8 cellular contexts compared by ENCODE assay signal in the genomic region with DNA sequence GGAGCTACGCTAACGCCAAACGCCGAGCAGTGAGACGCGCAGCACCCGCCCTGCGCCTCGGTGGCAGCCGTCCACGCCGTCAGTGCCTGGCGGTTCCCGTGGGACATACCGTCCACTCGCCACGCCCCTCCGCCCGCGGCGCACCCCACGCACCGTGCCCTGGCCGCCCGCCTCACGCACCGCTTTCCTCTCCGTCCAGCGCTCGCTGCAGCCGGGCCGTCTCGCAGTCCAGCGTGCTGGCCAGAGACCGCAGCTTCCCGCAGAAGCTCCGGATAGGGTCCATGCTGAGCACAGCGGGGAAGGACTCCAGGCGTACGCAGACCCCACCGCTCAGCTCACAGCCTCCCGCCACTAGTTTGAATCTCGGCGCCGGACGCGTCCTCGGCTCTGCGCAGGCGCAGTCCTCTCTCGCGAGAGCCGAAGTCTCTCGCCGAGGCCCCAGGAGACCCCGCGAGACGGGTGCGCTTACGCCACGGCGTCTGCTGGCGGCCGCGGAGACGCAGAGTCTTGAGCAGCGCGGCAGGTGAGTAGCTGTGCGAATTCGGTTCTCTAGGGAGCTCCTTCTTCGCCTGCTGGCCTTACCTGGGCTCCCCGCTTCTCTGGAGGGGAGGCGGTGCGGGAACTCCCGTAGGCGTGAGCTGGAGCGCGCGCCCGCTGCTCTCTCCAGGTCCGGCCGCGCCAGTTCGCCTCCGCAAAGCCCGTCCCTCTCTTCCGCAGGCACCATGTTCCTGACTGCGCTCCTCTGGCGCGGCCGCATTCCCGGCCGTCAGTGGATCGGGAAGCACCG. TPM values are rescaled to one million over a fixed set of nuclear protein-coding genes. Genes with fewer than 3 reads are reported as not detected.
DNase-seq lines count a peak whose midpoint lies in the region; ATAC-seq and TF ChIP-seq lines count a peak whose summit lies in the region.

MRPL57 (plus strand) TSS at position 464 of the 787 bp plus-strand sequence; CDS start at position 723, 259 bp downstream.
SKA3 (minus strand) TSS at position 358 of the 787 bp plus-strand sequence; CDS start at position 283, 75 bp downstream.

- H3K36me3 ChIP-seq in ovary (no peaks in the 10 kb centered on the region), tibial artery (no peaks in the 10 kb centered on the region)

- no peaks in the 10 kb centered on the region for H3K9me3 Mint-ChIP-seq in activated naive CD8-positive, alpha-beta T cell treated with anti-CD3 and anti-CD28 coated beads for 36 hours

- peak within 1 kb of the TSS; percentile 86 to 93 for H3K27ac ChIP-seq in ovary
- H3K27ac ChIP-seq in tibial artery = peak within 1 kb of the TSS; percentile 87 to 94

- H3K9me3 ChIP-seq in ovary = no peaks in the 10 kb centered on the region
- H3K9me3 ChIP-seq in tibial artery = no peaks in the 10 kb centered on the region

- TF ChIP-seq POLR2A in GM10847 (IDR thresholded peaks at IDR 0.05; ENCODE audit: extremely low read depth, insufficient read length) = peak; percentile 97
- TF ChIP-seq POLR2A in ovary (IDR thresholded peaks at IDR 0.05) = peak; percentile 89

- H3K27me3 ChIP-seq in ovary (no peaks in the 10 kb centered on the region), tibial artery (no peaks in the 10 kb centered on the region)

- H3K4me1 Mint-ChIP-seq in activated naive CD8-positive, alpha-beta T cell treated with anti-CD3 and anti-CD28 coated beads for 36 hours = peaks cover 15% of the 10 kb centered on the region

- H3K27ac Mint-ChIP-seq in activated naive CD8-positive, alpha-beta T cell treated with anti-CD3 and anti-CD28 coated beads for 36 hours = peak within 1 kb of the TSS; percentile 97

- peak in 2 of 3 donors; percentile 39 to 60 for TF ChIP-seq CTCF in ovary (IDR thresholded peaks at IDR 0.05)
- peak; percentile 15 to 34 for TF ChIP-seq CTCF in tibial artery (IDR thresholded peaks at IDR 0.05)

- peak within 1 kb of the TSS; percentile 92 for H3K4me3 ChIP-seq in ovary
- H3K4me3 ChIP-seq in tibial artery = peak within 1 kb of the TSS; percentile 73 to 88

- ATAC-seq in HG02610 (IDR thresholded peaks at IDR 0.05; ENCODE audit: unreplicated experiment) = peak; percentile 92

- no peaks in the 10 kb centered on the region for H3K27me3 Mint-ChIP-seq in activated naive CD8-positive, alpha-beta T cell treated with anti-CD3 and anti-CD28 coated beads for 36 hours

- DNase-seq in NCI-H1092 treated with DMSO at 0.1 percent for 48 hours (lab: John Stamatoyannopoulos, UW) (peak; percentile 95), SKM-1 treated with dmso at 0.1 percent for 144 hours (lab: John Stamatoyannopoulos, UW; ENCODE audit: unreplicated experiment) (peak; percentile 89), head of caudate nucleus (peak; percentile 82 to 96 (median 91)), ovary (peak; percentile 90 to 95 (median 93)), tibial artery (peak; percentile 84 to 93)
- peak; percentile 96 for DNase-seq in activated naive CD8-positive, alpha-beta T cell treated with anti-CD3 and anti-CD28 coated beads for 36 hours

- intact Hi-C loops in head of caudate nucleus (cut with DNase I) (no loop called here), ovary (cut with DNase I) (no loop called here), tibial artery (cut with DNase I; ENCODE audit: low total_unique reads) (loop anchor here (10.0 kb wide), 3 partner anchors 112 to 298 kb away; partner anchors contain the start of gene LATS2)

- peaks cover 36% of the 10 kb centered on the region for H3K36me3 Mint-ChIP-seq in activated naive CD8-positive, alpha-beta T cell treated with anti-CD3 and anti-CD28 coated beads for 36 hours

- peak within 1 kb of the TSS; percentile 96 for H3K4me3 Mint-ChIP-seq in activated naive CD8-positive, alpha-beta T cell treated with anti-CD3 and anti-CD28 coated beads for 36 hours

- H3K4me1 ChIP-seq in ovary (ENCODE audit: insufficient read depth) = peaks cover 2% of the 10 kb centered on the region
- H3K4me1 ChIP-seq in tibial artery = peaks cover 0 to 19% (median 14%) of the 10 kb centered on the region in 4 donors

- no peak for TF ChIP-seq EP300 in ovary (IDR thresholded peaks at IDR 0.05)

- 0 to 1% (median 1%) methylated on average over 82 to 95 of the region's 95 CpGs for WGBS in ovary, 3 donors

RNA-seq across cellular contexts. Expression of gene MRPL57, which starts in this region (rescaled TPM):
- 10 to 100 TPM; 26.1 to 26.8 TPM for total RNA-seq in activated naive CD8-positive, alpha-beta T cell treated with anti-CD3 and anti-CD28 coated beads for 36 hours
- 10 to 100 TPM; 16.1 to 39.3 (median 19.7) TPM for total RNA-seq in ovary
- 10 to 100 TPM; 16.8 to 20.7 TPM for polyA plus RNA-seq in ovary

RNA-seq across cellular contexts. Expression of gene SKA3, which starts in this region (rescaled TPM):
- 10 to 100 TPM; 51.8 to 54.2 TPM for total RNA-seq in activated naive CD8-positive, alpha-beta T cell treated with anti-CD3 and anti-CD28 coated beads for 36 hours
- total RNA-seq in ovary = 1 to 10 TPM in 1 of 7 donors, under 1 TPM in 6; 0.12 to 1.2 (median 0.43) TPM
- polyA plus RNA-seq in ovary = 1 to 10 TPM in 1 of 2 donors, under 1 TPM in 1; 0.16 to 1.6 TPM

Comparison
In these comparisons a context has a peak if more than half of its experiments do, and no peak if none do; other contexts are left out.
1. Peak in every context shown above with its lines: DNase-seq, ATAC-seq, H3K4me3 ChIP-seq and H3K27ac ChIP-seq.
2. RNA of gene SKA3 (total RNA-seq): 51.8 to 54.2 TPM in activated naive CD8-positive, alpha-beta T cell treated with anti-CD3 and anti-CD28 coated beads for 36 hours; 0.12 to 1.2 TPM in ovary; every median in the first group is over 10 times any median in the second.